24 cellular contexts compared by ENCODE assay signal in the genomic region with DNA sequence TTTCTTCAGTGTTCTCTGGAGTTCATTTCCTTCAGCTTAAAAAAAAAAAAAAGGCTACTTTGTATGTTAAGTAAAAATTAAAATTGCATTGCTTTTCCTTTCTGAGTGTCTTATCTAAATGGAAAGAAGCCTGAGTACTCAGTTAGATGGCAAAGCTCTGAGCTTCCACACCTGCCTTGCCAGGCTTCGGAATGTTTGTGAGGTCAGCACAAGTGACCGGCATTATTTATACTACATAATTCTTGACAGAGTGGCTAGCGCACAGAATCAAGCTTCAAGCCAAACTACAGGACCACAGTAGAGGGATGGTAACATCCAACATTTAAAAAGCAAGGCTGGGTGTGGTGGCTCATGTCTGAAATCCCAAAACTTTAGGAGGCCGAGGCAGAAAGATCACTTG. TPM values are rescaled to one million over a fixed set of nuclear protein-coding genes. Genes with fewer than 3 reads are reported as not detected.
DNase-seq lines count a peak whose midpoint lies in the region; ATAC-seq and TF ChIP-seq lines count a peak whose summit lies in the region.
"Had no signal": no experiment of that assay in that cellular context is flagged by ENCODE, and none has a peak within 500 bp of the region (broad histone marks: within the 10 kb centered on the region; RNA-seq: fewer than 3 reads in every experiment).

No MANE protein-coding gene starts in this region.

- peak overlapping the region in 2 of 3 donors; percentile 43 to 86 for H3K27ac Mint-ChIP-seq in IgD-negative memory B cell
- H3K27ac Mint-ChIP-seq: activated naive CD8-positive, alpha-beta T cell treated with anti-CD3 and anti-CD28 coated beads, Interleukin-2, amount 10 ng/mL, durations not matched to agents 7 days and 5 days; activated T-helper 2 cell treated with anti-CD3 and anti-CD28 coated beads, Interferon-gamma antibody, Interleukin-2, Interleukin-4, amounts not matched to agents 10 μg/mL and 5 μg/mL and 100 μg/mL, durations not matched to agents 14 hours and 24 hours and 36 hours; dendritic cell treated with granulocyte-macrophage colony-stimulating factor and Interleukin-4, amounts not matched to agents 40 ng/mL and 50 ng/mL, for 4 days had no signal

- no peak overlapping the region for H4K12ac ChIP-seq in trophoblast cell (ENCODE audit: low read depth, low read length)

- H3K4me2 ChIP-seq in trophoblast cell (ENCODE audit: low read length) (no peak overlapping the region), mesenchymal stem cell (ENCODE audit: low read length, poor library complexity, severe bottlenecking) (no peak overlapping the region)
- H3K4me2 ChIP-seq: BLaER1 treated with 17β-estradiol and CSF1 and Interleukin-3, amounts not matched to agents 10 nM and 100 nM; hepatocyte had no signal

- ATAC-seq in Right ventricle myocardium inferior (peak; percentile 49), left ventricle myocardium superior (peak; percentile 78)

- no peak overlapping the region for H2BK15ac ChIP-seq in mesenchymal stem cell (ENCODE audit: low read depth, poor library complexity, severe bottlenecking)

- H3K4me1 ChIP-seq in right atrium auricular region (peaks cover 0 to 25% of the 10 kb centered on the region in 2 donors), trophoblast cell (ENCODE audit: control insufficient read depth in 1 of 2, insufficient read depth in 2 of 2, low read length in 2 of 2) (peaks cover 2 to 3% of the 10 kb centered on the region in 2 experiments), mesenchymal stem cell (ENCODE audit: control insufficient read depth, insufficient read depth, low read depth, low read length) (peaks cover 5% of the 10 kb centered on the region)

- peak overlapping the region in 3 of 4 donors; percentile 8 to 83 (median 52) for H3K4me3 Mint-ChIP-seq in IgD-negative memory B cell
- H3K4me3 Mint-ChIP-seq: activated naive CD8-positive, alpha-beta T cell treated with anti-CD3 and anti-CD28 coated beads, Interleukin-2, amount 10 ng/mL, durations not matched to agents 7 days and 5 days; dendritic cell treated with granulocyte-macrophage colony-stimulating factor and Interleukin-4, amounts not matched to agents 40 ng/mL and 50 ng/mL, for 4 days had no signal

- no peak for DNase-seq in Right ventricle myocardium inferior (ENCODE audit: missing footprints)
- DNase-seq in right atrium auricular region (ENCODE audit: low spot score), result no peak
- no peak for DNase-seq in left ventricle myocardium superior
- no peak for DNase-seq in trophoblast cell
- no peak for DNase-seq in mesenchymal stem cell
- no peak for DNase-seq in DMS79 (lab: John Stamatoyannopoulos, UW)
- DNase-seq: activated naive CD8-positive, alpha-beta T cell treated with anti-CD3 and anti-CD28 coated beads, Interleukin-2, amount 10 ng/mL, durations not matched to agents 7 days and 5 days; central memory CD4-positive, alpha-beta T cell; KG1; left cardiac atrium; mesendoderm; MG63; naive B cell; NCI-H2029 treated with DMSO at 0.1 percent for 48 hours; ovary; stimulated activated CD4-positive, alpha-beta T cell treated with anti-CD3 and anti-CD28 coated beads, Interleukin-2, amount 100 ng/mL, for 24 hours; T-helper 2 cell had no signal

- H3K4me3 ChIP-seq in right atrium auricular region, result no peak overlapping the region
- no peak overlapping the region for H3K4me3 ChIP-seq in trophoblast cell (ENCODE audit: low read depth, low read length)
- no peak overlapping the region for H3K4me3 ChIP-seq in mesenchymal stem cell (ENCODE audit: insufficient read depth in 1 of 2, low read depth in 1 of 2, low read length in 2 of 2)
- H3K4me3 ChIP-seq: BLaER1 treated with 17β-estradiol and CSF1 and Interleukin-3, amounts not matched to agents 10 nM and 100 nM; hepatocyte; MG63; ovary; SJSA1; suprapubic skin had no signal

- no peaks in the 10 kb centered on the region for H3K9me3 Mint-ChIP-seq in IgD-negative memory B cell
- H3K9me3 Mint-ChIP-seq: activated naive CD8-positive, alpha-beta T cell treated with anti-CD3 and anti-CD28 coated beads, Interleukin-2, amount 10 ng/mL, durations not matched to agents 7 days and 5 days; activated T-helper 2 cell treated with anti-CD3 and anti-CD28 coated beads, Interferon-gamma antibody, Interleukin-2, Interleukin-4, amounts not matched to agents 10 μg/mL and 5 μg/mL and 100 μg/mL, durations not matched to agents 14 hours and 24 hours and 36 hours; dendritic cell treated with granulocyte-macrophage colony-stimulating factor and Interleukin-4, amounts not matched to agents 40 ng/mL and 50 ng/mL, for 4 days; naive B cell had no signal

- H2BK120ac ChIP-seq in trophoblast cell (ENCODE audit: insufficient read depth, low read length, poor library complexity), result no peak overlapping the region
- H2BK120ac ChIP-seq in mesenchymal stem cell (ENCODE audit: low read depth, low read length), result no peak overlapping the region

- H3K36me3 ChIP-seq in right atrium auricular region (no peaks in the 10 kb centered on the region), trophoblast cell (ENCODE audit: control insufficient read depth in 1 of 2, insufficient read depth in 2 of 2, low read length in 2 of 2) (no peaks in the 10 kb centered on the region), mesenchymal stem cell (ENCODE audit: control insufficient read depth in 1 of 2, insufficient read depth in 2 of 2, low read depth in 1 of 2, low read length in 2 of 2) (no peaks in the 10 kb centered on the region)
- H3K36me3 ChIP-seq: MG63, ovary, SJSA1, suprapubic skin had no signal

- no peak overlapping the region for H2AFZ ChIP-seq in trophoblast cell (ENCODE audit: insufficient read depth, low read length, poor library complexity)
- no peak overlapping the region for H2AFZ ChIP-seq in mesenchymal stem cell (ENCODE audit: low read depth, low read length)
- H2AFZ ChIP-seq: hepatocyte had no signal

- no peak overlapping the region for H3K18ac ChIP-seq in trophoblast cell (ENCODE audit: low read length)
- H3K18ac ChIP-seq in mesenchymal stem cell (ENCODE audit: low read depth in 1 of 2, low read length in 2 of 2), result no peak overlapping the region

- H3K36me3 Mint-ChIP-seq in IgD-negative memory B cell, result peaks cover 2% of the 10 kb centered on the region

- H3K27me3 ChIP-seq in right atrium auricular region (no peaks in the 10 kb centered on the region), trophoblast cell (ENCODE audit: insufficient read depth, low read length) (no peaks in the 10 kb centered on the region), mesenchymal stem cell (ENCODE audit: control insufficient read depth in 1 of 2, insufficient read depth in 1 of 2, low read length in 2 of 2) (no peaks in the 10 kb centered on the region)
- H3K27me3 ChIP-seq: BLaER1 treated with 17β-estradiol and CSF1 and Interleukin-3, amounts not matched to agents 10 nM and 100 nM; hepatocyte; MG63; ovary; SJSA1; suprapubic skin had no signal

- H3K4ac ChIP-seq in trophoblast cell (ENCODE audit: low read depth, low read length), result peak overlapping the region; percentile 70
- H3K4ac ChIP-seq in mesenchymal stem cell (ENCODE audit: low read depth in 1 of 2, low read length in 2 of 2), result peak overlapping the region in 1 of 2 experiments; percentile 15

- H4K8ac ChIP-seq in trophoblast cell (ENCODE audit: low read depth, low read length) (no peak overlapping the region), mesenchymal stem cell (ENCODE audit: low read length) (no peak overlapping the region)

- no peak overlapping the region for H3K23ac ChIP-seq in trophoblast cell (ENCODE audit: low read length)
- H3K23ac ChIP-seq in mesenchymal stem cell (ENCODE audit: low read length in 2 of 2), result no peak overlapping the region

- H3K79me1 ChIP-seq in trophoblast cell (ENCODE audit: low read length) (peaks cover 1% of the 10 kb centered on the region), mesenchymal stem cell (replicated peaks; ENCODE audit: low read length, poor library complexity, severe bottlenecking) (peaks cover 14% of the 10 kb centered on the region)

- H3K27me3 Mint-ChIP-seq in IgD-negative memory B cell, result no peaks in the 10 kb centered on the region
- H3K27me3 Mint-ChIP-seq: activated naive CD8-positive, alpha-beta T cell treated with anti-CD3 and anti-CD28 coated beads, Interleukin-2, amount 10 ng/mL, durations not matched to agents 7 days and 5 days; dendritic cell treated with granulocyte-macrophage colony-stimulating factor and Interleukin-4, amounts not matched to agents 40 ng/mL and 50 ng/mL, for 4 days; naive B cell had no signal

- no peak overlapping the region for H2AK5ac ChIP-seq in trophoblast cell (ENCODE audit: low read length)
- H2AK5ac ChIP-seq in mesenchymal stem cell (ENCODE audit: low read length, severe bottlenecking), result no peak overlapping the region

- TF ChIP-seq CTCF in right atrium auricular region (IDR thresholded peaks at IDR 0.05), result no peak

- H3K9ac ChIP-seq in trophoblast cell (ENCODE audit: low read length), result no peak overlapping the region
- no peak overlapping the region for H3K9ac ChIP-seq in mesenchymal stem cell (ENCODE audit: low read length)
- H3K9ac ChIP-seq: BLaER1 treated with 17β-estradiol and CSF1 and Interleukin-3, amounts not matched to agents 10 nM and 100 nM had no signal

- H3K9me3 ChIP-seq in right atrium auricular region (no peaks in the 10 kb centered on the region), trophoblast cell (ENCODE audit: insufficient read depth, low read depth, low read length) (no peaks in the 10 kb centered on the region), mesenchymal stem cell (ENCODE audit: control insufficient read depth, low read length) (no peaks in the 10 kb centered on the region)
- H3K9me3 ChIP-seq: MG63, ovary, SJSA1, suprapubic skin had no signal

- H4K91ac ChIP-seq in trophoblast cell (ENCODE audit: low read depth, low read length) (no peak overlapping the region), mesenchymal stem cell (ENCODE audit: low read length) (no peak overlapping the region)

- peaks cover 62 to 76% (median 75%) of the 10 kb centered on the region in 3 donors for H3K4me1 Mint-ChIP-seq in IgD-negative memory B cell

- WGBS in trophoblast cell (ENCODE audit: extremely low coverage, insufficient coverage, insufficient read length), result no CpG with 5 or more reads among the region's 4 CpGs
- WGBS in mesenchymal stem cell, result 90% methylated on average over 4 of the region's 4 CpGs

- no peak overlapping the region for H2BK5ac ChIP-seq in trophoblast cell (ENCODE audit: low read depth, low read length, poor library complexity)
- H2BK5ac ChIP-seq in mesenchymal stem cell (ENCODE audit: low read depth, low read length, poor library complexity, severe bottlenecking), result no peak overlapping the region

- no peak overlapping the region for H2BK12ac ChIP-seq in trophoblast cell (ENCODE audit: low read length)
- H2BK12ac ChIP-seq in mesenchymal stem cell (ENCODE audit: low read length in 2 of 2), result no peak overlapping the region

- H3K14ac ChIP-seq in trophoblast cell (ENCODE audit: low read length) (no peak overlapping the region), mesenchymal stem cell (ENCODE audit: low read length in 2 of 2) (no peak overlapping the region)

- H3K27ac ChIP-seq in right atrium auricular region, result peak overlapping the region in 1 of 2 donors; percentile 31
- H3K27ac ChIP-seq in trophoblast cell (ENCODE audit: low read depth, low read length), result no peak overlapping the region
- H3K27ac ChIP-seq in mesenchymal stem cell (ENCODE audit: low read length, poor library complexity, severe bottlenecking), result no peak overlapping the region
- H3K27ac ChIP-seq: BLaER1 treated with 17β-estradiol and CSF1 and Interleukin-3, amounts not matched to agents 10 nM and 100 nM; hepatocyte; ovary; SJSA1; suprapubic skin had no signal

- intact Hi-C loops in Right ventricle myocardium inferior (cut with DNase I), result no loop called here
- intact Hi-C loops in left ventricle myocardium superior (cut with micrococcal nuclease), result no loop called here

- H3K79me2 ChIP-seq in trophoblast cell (ENCODE audit: control insufficient read depth, insufficient read depth, low read length, poor library complexity), result peaks cover 10% of the 10 kb centered on the region

RNA-seq across cellular contexts. Expression of gene PIP4K2A, which starts 17.3 kb away (rescaled TPM):
- 14.0 TPM for total RNA-seq in Right ventricle myocardium inferior
- total RNA-seq in right atrium auricular region, result 10 to 100 TPM; 12.1 to 18.3 TPM
- 43.2 TPM for polyA plus RNA-seq in IgD-negative memory B cell
- total RNA-seq in left ventricle myocardium superior, result 12.1 TPM
- 94.7 and 97.3 TPM in 2 replicates for polyA plus RNA-seq in trophoblast cell (2013)
- polyA plus RNA-seq in mesenchymal stem cell (2013, experiment 1 of 2), result 53.7 TPM
- polyA plus RNA-seq in mesenchymal stem cell (2013, experiment 2 of 2), result 51.9 TPM
